12 cellular contexts compared by ENCODE assay signal in the genomic region with DNA sequence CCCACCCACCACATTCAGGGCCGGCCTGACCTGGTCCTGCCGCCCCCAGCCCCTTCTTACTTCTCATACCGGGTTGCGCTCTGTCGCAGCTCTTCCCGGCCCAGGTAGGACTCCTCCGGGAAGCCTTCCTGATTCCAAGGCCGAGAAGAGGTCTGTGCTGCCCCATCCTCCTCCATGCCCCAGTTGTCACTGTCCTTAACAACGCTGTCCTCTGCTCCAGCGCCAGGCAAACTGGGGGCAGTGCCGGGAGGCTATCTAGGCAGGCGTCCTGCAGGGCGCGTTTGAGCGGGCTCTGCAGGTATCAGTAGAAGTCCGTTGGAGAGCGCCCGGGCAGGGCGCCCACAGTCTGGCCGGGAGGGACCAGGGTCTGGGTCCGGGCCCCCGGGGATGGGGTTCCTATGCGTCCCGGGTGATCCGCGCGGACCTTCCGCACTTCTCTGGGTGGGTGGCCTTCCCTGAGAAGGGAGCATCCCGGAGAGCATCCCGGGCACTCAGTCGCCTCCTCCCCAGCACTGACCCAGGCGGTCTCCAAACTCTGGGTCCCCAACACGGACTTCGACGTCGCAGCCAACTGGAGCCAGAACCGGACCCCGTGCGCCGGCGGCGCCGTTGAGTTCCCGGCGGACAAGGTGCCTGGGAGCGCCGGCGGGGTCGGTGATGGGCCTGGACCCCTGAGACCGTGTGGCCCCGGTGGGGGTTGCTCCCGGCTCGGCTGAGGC. TPM values are rescaled to one million over a fixed set of nuclear protein-coding genes. Genes with fewer than 3 reads are reported as not detected.
DNase-seq lines count a peak whose midpoint lies in the region; ATAC-seq, FAIRE-seq and TF ChIP-seq lines count a peak whose summit lies in the region.
"Had no signal": no experiment of that assay in that cellular context is flagged by ENCODE, and none has a peak within 500 bp of the region (broad histone marks: within the 10 kb centered on the region; RNA-seq: fewer than 3 reads in every experiment).

No MANE protein-coding gene starts in this region.

- H3K36me3 Mint-ChIP-seq in activated naive CD4-positive, alpha-beta T cell treated with anti-CD3 and anti-CD28 coated beads, Interleukin-2, amount 50 U/mL, for 24 hours = no peaks in the 10 kb centered on the region
- no peaks in the 10 kb centered on the region for H3K36me3 Mint-ChIP-seq in activated naive CD8-positive, alpha-beta T cell treated with anti-CD3 and anti-CD28 coated beads, Interleukin-2, amount 50 U/mL, for 24 hours (ENCODE audit: low read depth)
- H3K36me3 Mint-ChIP-seq: CD14-positive monocyte had no signal

- H3K9me3 Mint-ChIP-seq in activated naive CD4-positive, alpha-beta T cell treated with anti-CD3 and anti-CD28 coated beads, Interleukin-2, amount 50 U/mL, for 24 hours = no peaks in the 10 kb centered on the region
- H3K9me3 Mint-ChIP-seq in activated naive CD8-positive, alpha-beta T cell treated with anti-CD3 and anti-CD28 coated beads, Interleukin-2, amount 50 U/mL, for 24 hours = no peaks in the 10 kb centered on the region

- no peaks in the 10 kb centered on the region for H3K36me3 ChIP-seq in kidney (ENCODE audit: control insufficient read depth in 1 of 2, insufficient read depth in 2 of 2, low read length in 2 of 2)
- no peaks in the 10 kb centered on the region for H3K36me3 ChIP-seq in thoracic aorta

- H3K4me3 ChIP-seq in kidney (ENCODE audit: low read length in 2 of 2) (peak overlapping the region; percentile 58 to 67), thoracic aorta (peak overlapping the region; percentile 25)

- H3K9ac ChIP-seq in kidney (ENCODE audit: low read length in 2 of 2) = peak overlapping the region in 1 of 2 donors; percentile 26

- H3K27me3 Mint-ChIP-seq in activated naive CD4-positive, alpha-beta T cell treated with anti-CD3 and anti-CD28 coated beads, Interleukin-2, amount 50 U/mL, for 24 hours = peaks cover 4% of the 10 kb centered on the region
- H3K27me3 Mint-ChIP-seq in activated naive CD8-positive, alpha-beta T cell treated with anti-CD3 and anti-CD28 coated beads, Interleukin-2, amount 50 U/mL, for 24 hours = peaks cover 28% of the 10 kb centered on the region

- no peaks in the 10 kb centered on the region for H3K27me3 ChIP-seq in thoracic aorta (replicated peaks; ENCODE audit: insufficient read depth)

- no peak for FAIRE-seq in kidney (lab: Jason Lieb, UNC)

- peaks cover 10% of the 10 kb centered on the region for H3K4me1 Mint-ChIP-seq in activated naive CD4-positive, alpha-beta T cell treated with anti-CD3 and anti-CD28 coated beads, Interleukin-2, amount 50 U/mL, for 24 hours
- H3K4me1 Mint-ChIP-seq in activated naive CD8-positive, alpha-beta T cell treated with anti-CD3 and anti-CD28 coated beads, Interleukin-2, amount 50 U/mL, for 24 hours = peaks cover 6% of the 10 kb centered on the region

- intact Hi-C loops in kidney (cut with DNase I) = no loop called here

- TF ChIP-seq CTCF in kidney (IDR thresholded peaks at IDR 0.05; ENCODE audit: borderline replicate concordance, extremely low read depth, insufficient read depth) (no peak), thoracic aorta (IDR thresholded peaks at IDR 0.05) (no peak)

- no peak overlapping the region for H3K27ac Mint-ChIP-seq in activated naive CD4-positive, alpha-beta T cell treated with anti-CD3 and anti-CD28 coated beads, Interleukin-2, amount 50 U/mL, for 24 hours
- no peak overlapping the region for H3K27ac Mint-ChIP-seq in activated naive CD8-positive, alpha-beta T cell treated with anti-CD3 and anti-CD28 coated beads, Interleukin-2, amount 50 U/mL, for 24 hours
- H3K27ac Mint-ChIP-seq: CD14-positive monocyte had no signal

- DNase-seq in activated naive CD4-positive, alpha-beta T cell treated with Interleukin-2 at 50 U/mL for 16 hours = no peak
- no peak for DNase-seq in activated naive CD8-positive, alpha-beta T cell treated with anti-CD3 and anti-CD28 coated beads, Interleukin-2, amount 50 U/mL, for 24 hours
- DNase-seq in kidney = peak; percentile 71
- DNase-seq in thoracic aorta (ENCODE audit: low spot score) = no peak
- no peak for DNase-seq in erythroblast (lab: John Stamatoyannopoulos, UW)
- DNase-seq in hypothalamus (lab: John Stamatoyannopoulos, UW) = no peak
- DNase-seq: activated CD4-positive, alpha-beta T cell treated with anti-CD3 and anti-CD28 coated beads for 4 hours; cortex of kidney had no signal

- peak overlapping the region; percentile 59 for H3K4me3 Mint-ChIP-seq in activated naive CD4-positive, alpha-beta T cell treated with anti-CD3 and anti-CD28 coated beads, Interleukin-2, amount 50 U/mL, for 24 hours
- H3K4me3 Mint-ChIP-seq in activated naive CD8-positive, alpha-beta T cell treated with anti-CD3 and anti-CD28 coated beads, Interleukin-2, amount 50 U/mL, for 24 hours = peak overlapping the region; percentile 34

- H3K9me3 ChIP-seq in kidney (ENCODE audit: control insufficient read depth in 1 of 2, low read length in 2 of 2) (no peaks in the 10 kb centered on the region), thoracic aorta (no peaks in the 10 kb centered on the region)

- H3K27ac ChIP-seq in kidney (ENCODE audit: low read depth in 2 of 2, low read length in 2 of 2) (peak overlapping the region in 1 of 2 donors; percentile 43), thoracic aorta (no peak overlapping the region)

- ATAC-seq in activated naive CD8-positive, alpha-beta T cell treated with anti-CD3 and anti-CD28 coated beads, Interleukin-2, amount 50 U/mL, for 24 hours = no peak
- no peak for ATAC-seq in thoracic aorta (ENCODE audit: insufficient number of reproducible peaks, low FRiP score, low read depth)
- ATAC-seq in GM19351 (IDR thresholded peaks at IDR 0.05; ENCODE audit: unreplicated experiment) = no peak

- peaks cover 0 to 9% of the 10 kb centered on the region in 2 donors for H3K4me1 ChIP-seq in kidney (ENCODE audit: control insufficient read depth in 1 of 2, insufficient read depth in 1 of 2, low read depth in 1 of 2, low read length in 2 of 2)
- peaks cover 4 to 12% of the 10 kb centered on the region in 2 donors for H3K4me1 ChIP-seq in thoracic aorta (ENCODE audit: control insufficient read depth in 1 of 2, low read depth in 2 of 2)

- no peak for TF ChIP-seq POLR2A in erythroblast (IDR thresholded peaks at IDR 0.05; ENCODE audit: low read length)

RNA-seq across cellular contexts. Expression of gene AMN, which starts 0.9 kb away (rescaled TPM):
- total RNA-seq in kidney (58.0 TPM), thoracic aorta (1 to 10 TPM in 1 of 2 donors, not detected in 1; 2.4 TPM)
- polyA plus RNA-seq in kidney (ENCODE audit: insufficient read depth, low read depth, low replicate concordance) = 121 TPM
- total RNA-seq: LHCN-M2 had no signal
- polyA plus RNA-seq: CD14-positive monocyte had no signal

Comparison
In these comparisons a context has a peak if more than half of its experiments do, and no peak if none do; other contexts are left out.
1. RNA of gene AMN, which starts 0.9 kb away (total RNA-seq): 58.0 TPM in kidney (single experiment); 2.4 TPM in thoracic aorta; every median in the first group is over 10 times any median in the second.